Comparison of ENCODE assay signal across 25 cellular contexts in genomic region chr2:82476094-82476493, GRCh38.
"Had no signal": no experiment of that assay in that cellular context is flagged by ENCODE, and none has a peak within 500 bp of the region (broad histone marks: within the 10 kb centered on the region; RNA-seq: fewer than 3 reads in every experiment).

No MANE protein-coding gene starts in this region.

- H3K4me1 ChIP-seq: colonic mucosa, esophagus muscularis mucosa, esophagus squamous epithelium, foreskin keratinocyte, gastrocnemius medialis, gastroesophageal sphincter had no signal

- ATAC-seq: effector memory CD8-positive, alpha-beta T cell; esophagus mucosa; foreskin keratinocyte; gastrocnemius medialis; gastroesophageal sphincter; heart left ventricle; heart right ventricle had no signal

- FAIRE-seq: endothelial cell of umbilical vein had no signal

- H3K36me3 ChIP-seq: colonic mucosa, esophagus muscularis mucosa, esophagus squamous epithelium, gastrocnemius medialis, gastroesophageal sphincter, heart left ventricle, heart right ventricle had no signal

- H3K9me3 ChIP-seq: colonic mucosa, esophagus squamous epithelium, gastrocnemius medialis, gastroesophageal sphincter had no signal

- H3K4me3 ChIP-seq: colonic mucosa, coronary artery, dorsolateral prefrontal cortex, esophagus muscularis mucosa, esophagus squamous epithelium, gastrocnemius medialis, gastroesophageal sphincter, heart left ventricle, heart right ventricle had no signal

- H3K27me3 ChIP-seq: colonic mucosa, dorsolateral prefrontal cortex, esophagus muscularis mucosa, esophagus squamous epithelium, foreskin keratinocyte, gastrocnemius medialis, gastroesophageal sphincter, heart left ventricle, heart right ventricle had no signal

- DNase-seq: colonic mucosa; cortex of kidney; dermis blood vessel endothelial cell; dorsolateral prefrontal cortex; effector CD4-positive, alpha-beta T cell; effector CD8-positive, alpha-beta T cell; effector memory CD4-positive, alpha-beta T cell; effector memory CD8-positive, alpha-beta T cell; endodermal cell; erythroblast; esophagus squamous epithelium; foreskin fibroblast; foreskin keratinocyte; foreskin melanocyte; gastrocnemius medialis; glutamatergic neuron; head of caudate nucleus; heart left ventricle; heart right ventricle had no signal

- H3K27ac ChIP-seq: colonic mucosa, coronary artery, dorsolateral prefrontal cortex, epithelial cell of prostate, esophagus muscularis mucosa, esophagus squamous epithelium, foreskin keratinocyte, gastrocnemius medialis, gastroesophageal sphincter, heart left ventricle, heart right ventricle had no signal
